Comparison of ENCODE assay signal across 16 cellular contexts in the genomic region with DNA sequence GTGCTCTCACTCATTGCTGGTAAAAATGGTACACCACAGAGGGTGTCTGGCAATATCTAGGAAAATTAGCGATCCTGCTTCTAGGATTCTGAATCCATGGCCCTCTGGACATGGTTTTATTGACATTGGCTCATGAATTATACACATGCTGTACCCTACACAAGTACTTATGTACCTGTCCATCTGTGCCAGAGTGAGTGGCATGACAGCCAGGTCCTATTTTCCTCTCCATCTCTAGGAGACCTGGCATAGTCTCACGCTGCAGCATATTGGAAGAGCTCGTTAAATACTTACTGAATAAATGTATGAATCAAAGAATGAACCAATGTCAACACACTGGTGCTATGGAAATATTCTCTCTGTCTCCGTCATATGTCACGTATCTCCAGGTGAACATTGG. TPM values are rescaled to one million over a fixed set of nuclear protein-coding genes. Genes with fewer than 3 reads are reported as not detected.
"Had no signal": no experiment of that assay in that cellular context is flagged by ENCODE, and none has a peak within 500 bp of the region (broad histone marks: within the 10 kb centered on the region; RNA-seq: fewer than 3 reads in every experiment).

No MANE protein-coding gene starts in this region.

- H3K4me3 ChIP-seq: coronary artery, esophagus muscularis mucosa, thyroid gland had no signal

- H3K9me3 Mint-ChIP-seq: activated naive CD4-positive, alpha-beta T cell treated with anti-CD3 and anti-CD28 coated beads, Interleukin-2, amount 50 U/mL, for 72 hours; naive thymus-derived CD8-positive, alpha-beta T cell; stimulated activated effector memory CD8-positive, alpha-beta T cell treated with anti-CD3 and anti-CD28 coated beads, Interleukin-12 subunit alpha, Interleukin-12 subunit beta, amount 100 ng/mL, for 72 hours had no signal

- H3K27ac ChIP-seq: coronary artery, neutrophil, thyroid gland had no signal

- H3K27me3 ChIP-seq: esophagus muscularis mucosa, neutrophil, thyroid gland had no signal

- ATAC-seq: activated naive CD4-positive, alpha-beta T cell treated with anti-CD3 and anti-CD28 coated beads, Interleukin-2, amount 50 U/mL, for 72 hours; left ventricle myocardium superior; naive thymus-derived CD8-positive, alpha-beta T cell; stimulated activated effector memory CD8-positive, alpha-beta T cell treated with anti-CD3 and anti-CD28 coated beads, Interleukin-12 subunit alpha, Interleukin-12 subunit beta, amount 100 ng/mL, for 72 hours had no signal

- H3K9me3 ChIP-seq: esophagus muscularis mucosa, neutrophil, thyroid gland had no signal

- H3K4me1 Mint-ChIP-seq: stimulated activated effector memory CD8-positive, alpha-beta T cell treated with anti-CD3 and anti-CD28 coated beads, Interleukin-12 subunit alpha, Interleukin-12 subunit beta, amount 100 ng/mL, for 72 hours had no signal

- DNase-seq: activated CD4-positive, alpha-beta T cell treated with anti-CD3 and anti-CD28 coated beads, Interleukin-2, amount 50 U/mL, for 48 hours; activated effector memory CD4-positive, alpha-beta T cell treated with anti-CD3 and anti-CD28 coated beads, Interleukin-2, amount 50 U/mL, for 16 hours; activated T-cell treated with anti-CD3 and anti-CD28 coated beads, Interleukin-2, amount 50 U/mL, for 48 hours; glutamatergic neuron; kidney glomerular epithelial cell; left ventricle myocardium superior; naive thymus-derived CD8-positive, alpha-beta T cell; stimulated activated CD4-positive, alpha-beta T cell treated with anti-CD3 and anti-CD28 coated beads, Interleukin-1b, Interleukin-23, amount 100 ng/mL, for 48 hours; T1000; thyroid gland had no signal

- H3K4me3 Mint-ChIP-seq: naive thymus-derived CD8-positive, alpha-beta T cell; stimulated activated effector memory CD8-positive, alpha-beta T cell treated with anti-CD3 and anti-CD28 coated beads, Interleukin-12 subunit alpha, Interleukin-12 subunit beta, amount 100 ng/mL, for 72 hours had no signal

- H3K36me3 ChIP-seq: esophagus muscularis mucosa, neutrophil, thyroid gland had no signal

- H3K36me3 Mint-ChIP-seq: activated naive CD4-positive, alpha-beta T cell treated with anti-CD3 and anti-CD28 coated beads, Interleukin-2, amount 50 U/mL, for 72 hours; naive thymus-derived CD8-positive, alpha-beta T cell; stimulated activated effector memory CD8-positive, alpha-beta T cell treated with anti-CD3 and anti-CD28 coated beads, Interleukin-12 subunit alpha, Interleukin-12 subunit beta, amount 100 ng/mL, for 72 hours had no signal

- H3K4me1 ChIP-seq: thyroid gland had no signal

RNA-seq across cellular contexts. Expression of a gene that starts 11.0 kb away (rescaled TPM):
- total RNA-seq: activated naive CD4-positive, alpha-beta T cell treated with anti-CD3 and anti-CD28 coated beads, Interleukin-2, amount 50 U/mL, for 72 hours; urinary bladder had no signal
- polyA plus RNA-seq: naive thymus-derived CD8-positive, alpha-beta T cell had no signal

RNA-seq across cellular contexts. Expression of a gene that starts 54.1 kb away (rescaled TPM):
- total RNA-seq: activated naive CD4-positive, alpha-beta T cell treated with anti-CD3 and anti-CD28 coated beads, Interleukin-2, amount 50 U/mL, for 72 hours; naive thymus-derived CD8-positive, alpha-beta T cell had no signal
- polyA plus RNA-seq: naive thymus-derived CD8-positive, alpha-beta T cell had no signal
